11 cellular contexts compared by ENCODE assay signal in the genomic region with DNA sequence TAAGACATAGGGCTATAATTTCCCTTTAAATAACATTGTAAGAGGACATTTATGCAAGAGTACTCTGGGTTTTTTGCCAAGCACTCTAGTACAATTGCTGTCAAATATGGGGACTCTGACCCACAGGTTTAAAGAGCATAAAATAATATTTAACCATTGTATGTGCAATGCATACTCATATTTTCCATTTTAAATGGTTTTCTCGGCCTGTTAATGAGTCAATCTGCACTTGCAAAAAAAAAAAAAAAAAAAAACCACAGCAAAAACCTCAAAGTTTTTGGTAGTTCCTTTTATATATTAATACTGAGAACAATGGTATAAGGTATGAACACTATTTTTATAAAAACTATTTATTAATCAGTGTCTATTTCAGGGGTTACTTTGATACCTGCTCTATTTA.
DNase-seq lines count a peak whose midpoint lies in the region; ATAC-seq and TF ChIP-seq lines count a peak whose summit lies in the region.
"Had no signal": no experiment of that assay in that cellular context is flagged by ENCODE, and none has a peak within 500 bp of the region (broad histone marks: within the 10 kb centered on the region; RNA-seq: fewer than 3 reads in every experiment).

No MANE protein-coding gene starts in this region.

- H4K91ac ChIP-seq in trophoblast cell (ENCODE audit: low read depth, low read length) = no peak overlapping the region

- no peak overlapping the region for H2BK5ac ChIP-seq in trophoblast cell (ENCODE audit: low read depth, low read length, poor library complexity)

- H3K4me3 Mint-ChIP-seq in T-helper 1 cell treated with Interleukin-12 subunit alpha and Interleukin-12 subunit beta and Interleukin-4 antibody, amounts not matched to agents 30 μg/mL and 1 μg/mL, for 36 hours = no peak overlapping the region

- POLR2A ChIA-PET in GM10248 (lab: Yijun Ruan, JAX) = no interaction called here

- no peak overlapping the region for H2AK5ac ChIP-seq in trophoblast cell (ENCODE audit: low read length)

- CTCF ChIA-PET in GM10248 (lab: Yijun Ruan, JAX) = interaction anchor here (1.8 kb wide), 1 partner anchor 10 kb away, joined by 6 read pairs; no protein-coding TSS in a partner anchor

- no peaks in the 10 kb centered on the region for H3K27me3 ChIP-seq in trophoblast cell (ENCODE audit: insufficient read depth, low read length)
- no peaks in the 10 kb centered on the region for H3K27me3 ChIP-seq in stomach

- no peak overlapping the region for H3K4ac ChIP-seq in trophoblast cell (ENCODE audit: low read depth, low read length)

- H3K4me1 ChIP-seq in trophoblast cell (ENCODE audit: control insufficient read depth in 1 of 2, insufficient read depth in 2 of 2, low read length in 2 of 2) = no peaks in the 10 kb centered on the region
- no peaks in the 10 kb centered on the region for H3K4me1 ChIP-seq in stomach

- H3K79me1 ChIP-seq in trophoblast cell (ENCODE audit: low read length) = no peaks in the 10 kb centered on the region

- H2BK12ac ChIP-seq in trophoblast cell (ENCODE audit: low read length) = no peak overlapping the region

- H3K23ac ChIP-seq in trophoblast cell (ENCODE audit: low read length) = no peak overlapping the region

- H3K27ac ChIP-seq in trophoblast cell (ENCODE audit: low read depth, low read length) (no peak overlapping the region), stomach (no peak overlapping the region)

- TF ChIP-seq EP300 in stomach (IDR thresholded peaks at IDR 0.05) = no peak

- no peak overlapping the region for H4K12ac ChIP-seq in trophoblast cell (ENCODE audit: low read depth, low read length)

- no peaks in the 10 kb centered on the region for H3K27me3 Mint-ChIP-seq in T-helper 1 cell treated with Interleukin-12 subunit alpha and Interleukin-12 subunit beta and Interleukin-4 antibody, amounts not matched to agents 30 μg/mL and 1 μg/mL, for 36 hours (ENCODE audit: low read depth)
- H3K27me3 Mint-ChIP-seq: CD4-positive, alpha-beta memory T cell had no signal

- TF ChIP-seq CTCF in GM10248 (IDR thresholded peaks at IDR 0.05; ENCODE audit: control extremely low read depth, extremely low read depth, low read depth, missing control alignments) = no peak
- TF ChIP-seq CTCF in stomach (IDR thresholded peaks at IDR 0.05) = no peak

- ATAC-seq in GM19351 (IDR thresholded peaks at IDR 0.05; ENCODE audit: unreplicated experiment) (peak; percentile 51), HG03060 (IDR thresholded peaks at IDR 0.05; ENCODE audit: low read depth, unreplicated experiment) (peak; percentile 59), Right ventricle myocardium inferior (no peak)

- H3K36me3 ChIP-seq in trophoblast cell (ENCODE audit: control insufficient read depth in 1 of 2, insufficient read depth in 2 of 2, low read length in 2 of 2) = no peaks in the 10 kb centered on the region
- no peaks in the 10 kb centered on the region for H3K36me3 ChIP-seq in stomach

- H3K14ac ChIP-seq in trophoblast cell (ENCODE audit: low read length) = no peak overlapping the region

- peaks cover 24% of the 10 kb centered on the region for H3K9me3 Mint-ChIP-seq in T-helper 1 cell treated with Interleukin-12 subunit alpha and Interleukin-12 subunit beta and Interleukin-4 antibody, amounts not matched to agents 30 μg/mL and 1 μg/mL, for 36 hours

- intact Hi-C loops in Right ventricle myocardium inferior (cut with DNase I) (no loop called here), stomach (cut with DNase I; ENCODE audit: low total_unique reads) (no loop called here)

- no peak overlapping the region for H4K8ac ChIP-seq in trophoblast cell (ENCODE audit: low read depth, low read length)

- no peak overlapping the region for H3K4me2 ChIP-seq in trophoblast cell (ENCODE audit: low read length)

- no peak overlapping the region for H3K18ac ChIP-seq in trophoblast cell (ENCODE audit: low read length)

- peak; percentile 54 for DNase-seq in GM10248 (ENCODE audit: extremely low spot score)
- no peak for DNase-seq in trophoblast cell
- no peak for DNase-seq in Right ventricle myocardium inferior (ENCODE audit: missing footprints)
- DNase-seq in stomach = no peak
- DNase-seq in iPS-NIHi7 (ENCODE audit: extremely low spot score) = no peak
- DNase-seq: NCI-H187, SW 1271 had no signal

- H3K9ac ChIP-seq in trophoblast cell (ENCODE audit: low read length) = no peak overlapping the region

- no peak overlapping the region for H2AFZ ChIP-seq in trophoblast cell (ENCODE audit: insufficient read depth, low read length, poor library complexity)

- peaks cover 60% of the 10 kb centered on the region for H3K4me1 Mint-ChIP-seq in T-helper 1 cell treated with Interleukin-12 subunit alpha and Interleukin-12 subunit beta and Interleukin-4 antibody, amounts not matched to agents 30 μg/mL and 1 μg/mL, for 36 hours (ENCODE audit: low read depth)

- peaks cover 35% of the 10 kb centered on the region for H3K36me3 Mint-ChIP-seq in T-helper 1 cell treated with Interleukin-12 subunit alpha and Interleukin-12 subunit beta and Interleukin-4 antibody, amounts not matched to agents 30 μg/mL and 1 μg/mL, for 36 hours (ENCODE audit: low read depth)
- H3K36me3 Mint-ChIP-seq: CD4-positive, alpha-beta memory T cell had no signal

- TF ChIP-seq POLR2A in stomach (IDR thresholded peaks at IDR 0.05) = no peak

- no peak overlapping the region for H3K4me3 ChIP-seq in trophoblast cell (ENCODE audit: low read depth, low read length)
- no peak overlapping the region for H3K4me3 ChIP-seq in stomach

- H3K9me3 ChIP-seq in trophoblast cell (ENCODE audit: insufficient read depth, low read depth, low read length) (no peaks in the 10 kb centered on the region), stomach (no peaks in the 10 kb centered on the region)

- peak overlapping the region; percentile 26 for H3K27ac Mint-ChIP-seq in T-helper 1 cell treated with Interleukin-12 subunit alpha and Interleukin-12 subunit beta and Interleukin-4 antibody, amounts not matched to agents 30 μg/mL and 1 μg/mL, for 36 hours

- no peak overlapping the region for H2BK120ac ChIP-seq in trophoblast cell (ENCODE audit: insufficient read depth, low read length, poor library complexity)

- no peaks in the 10 kb centered on the region for H3K79me2 ChIP-seq in trophoblast cell (ENCODE audit: control insufficient read depth, insufficient read depth, low read length, poor library complexity)

- WGBS in trophoblast cell (ENCODE audit: extremely low coverage, insufficient coverage, insufficient read length) = no CpG with 5 or more reads among the region's 1 CpG
- WGBS in stomach, 5 donors = 48 to 69% (median 56%) methylated on average over 1 of the region's 1 CpG
